20 cellular contexts compared by ENCODE assay signal in genomic region chr4:38964942-38965775, GRCh38.
"Had no signal": no experiment of that assay in that cellular context is flagged by ENCODE, and none has a peak within 500 bp of the region (broad histone marks: within the 10 kb centered on the region; RNA-seq: fewer than 3 reads in every experiment).

No MANE protein-coding gene starts in this region.

- H3K36me3 Mint-ChIP-seq: brain had no signal

- H3K9me3 ChIP-seq: left lung, tibial nerve had no signal

- ATAC-seq: activated CD8-positive, alpha-beta T cell treated with anti-CD3 and anti-CD28 coated beads, Interleukin-2, amount 10 ng/mL, durations not matched to agents 7 days and 5 days; activated naive CD8-positive, alpha-beta T cell treated with anti-CD3 and anti-CD28 coated beads, Interleukin-2, amount 50 U/mL, for 24 hours; activated T-cell treated with anti-CD3 and anti-CD28 coated beads, Interleukin-2, amount 50 U/mL, for 4 hours had no signal

- H3K27me3 Mint-ChIP-seq: activated CD4-positive, alpha-beta T cell treated with anti-CD3 and anti-CD28 coated beads, Interleukin-2, amount 10 ng/mL, durations not matched to agents 7 days and 5 days; activated naive CD4-positive, alpha-beta T cell treated with anti-CD3 and anti-CD28 coated beads, Interleukin-2, amount 10 ng/mL, durations not matched to agents 7 days and 5 days; activated naive CD8-positive, alpha-beta T cell treated with anti-CD3 and anti-CD28 coated beads, Interleukin-2, amount 50 U/mL, for 24 hours; brain had no signal

- H3K4me1 ChIP-seq: left lung had no signal

- H3K4me3 Mint-ChIP-seq: activated CD4-positive, alpha-beta T cell treated with anti-CD3 and anti-CD28 coated beads, Interleukin-2, amount 10 ng/mL, durations not matched to agents 7 days and 5 days; activated CD8-positive, alpha-beta T cell treated with anti-CD3 and anti-CD28 coated beads, Interleukin-2, amount 10 ng/mL, durations not matched to agents 7 days and 5 days; activated naive CD4-positive, alpha-beta T cell treated with anti-CD3 and anti-CD28 coated beads, Interleukin-2, amount 10 ng/mL, durations not matched to agents 7 days and 5 days; activated naive CD8-positive, alpha-beta T cell treated with anti-CD3 and anti-CD28 coated beads, Interleukin-2, amount 50 U/mL, for 24 hours; activated T-cell treated with anti-CD3 and anti-CD28 coated beads, Interleukin-2, amount 50 U/mL, for 4 hours; brain had no signal

- DNase-seq: activated CD4-positive, alpha-beta T cell treated with anti-CD3 and anti-CD28 coated beads, Interleukin-2, amount 10 ng/mL, durations not matched to agents 7 days and 5 days; activated CD8-positive, alpha-beta T cell treated with anti-CD3 and anti-CD28 coated beads, Interleukin-2, amount 10 ng/mL, durations not matched to agents 7 days and 5 days; activated effector memory CD4-positive, alpha-beta T cell treated with Interleukin-2 at 50 U/mL for 16 hours; activated naive CD4-positive, alpha-beta T cell treated with anti-CD3 and anti-CD28 coated beads, Interleukin-2, amount 10 ng/mL, durations not matched to agents 7 days and 5 days; activated naive CD8-positive, alpha-beta T cell treated with anti-CD3 and anti-CD28 coated beads, Interleukin-2, amount 50 U/mL, for 24 hours; activated T-cell treated with anti-CD3 and anti-CD28 coated beads, Interleukin-2, amount 50 U/mL, for 4 hours; anterior cingulate cortex; central memory CD4-positive, alpha-beta T cell; erythroblast; foreskin melanocyte; kidney; left lung; occipital lobe; retina; stimulated activated CD8-positive, alpha-beta memory T cell treated with anti-CD3 and anti-CD28 coated beads, Interleukin-4, amount 100 ng/mL, for 48 hours; stimulated activated naive CD4-positive, alpha-beta T cell treated with Interleukin-2 at 50 U/mL for 16 hours; substantia nigra; T-helper 9 cell had no signal

- H3K27ac Mint-ChIP-seq: activated CD4-positive, alpha-beta T cell treated with anti-CD3 and anti-CD28 coated beads, Interleukin-2, amount 10 ng/mL, durations not matched to agents 7 days and 5 days; activated CD8-positive, alpha-beta T cell treated with anti-CD3 and anti-CD28 coated beads, Interleukin-2, amount 10 ng/mL, durations not matched to agents 7 days and 5 days had no signal

- H3K4me3 ChIP-seq: left lung, tibial nerve had no signal

- H3K27me3 ChIP-seq: left lung, tibial nerve had no signal

- H3K27ac ChIP-seq: left lung, tibial nerve had no signal

- H3K36me3 ChIP-seq: left lung, tibial nerve had no signal
